In the genomic region with DNA sequence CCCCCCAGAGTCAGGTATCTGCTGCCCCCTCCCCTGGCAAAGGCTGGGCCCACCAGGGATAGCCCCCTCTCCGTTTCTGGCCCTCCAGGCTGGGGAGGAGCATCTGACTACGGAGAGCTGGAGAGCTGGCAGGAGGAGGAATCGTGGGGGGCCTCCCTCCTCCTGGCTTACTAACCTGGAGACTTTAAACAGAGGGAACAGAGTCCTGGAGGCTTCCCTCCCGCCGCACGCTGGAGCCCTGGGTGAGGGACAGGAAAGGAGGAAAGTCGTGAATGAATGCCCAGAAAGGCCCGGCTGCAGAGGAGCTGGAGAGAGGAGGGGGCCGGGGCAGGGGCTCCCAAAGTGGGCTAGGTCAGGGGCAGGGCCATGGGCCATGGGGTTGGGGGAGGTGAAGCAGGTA, we compare ENCODE assay signal across 22 cellular contexts. TPM values are rescaled to one million over a fixed set of nuclear protein-coding genes. Genes with fewer than 3 reads are reported as not detected.
DNase-seq lines count a peak whose midpoint lies in the region; ATAC-seq, FAIRE-seq and TF ChIP-seq lines count a peak whose summit lies in the region.
"Had no signal": no experiment of that assay in that cellular context is flagged by ENCODE, and none has a peak within 500 bp of the region (broad histone marks: within the 10 kb centered on the region; RNA-seq: fewer than 3 reads in every experiment).

No MANE protein-coding gene starts in this region.

- POLR2A ChIA-PET in H1 (lab: Charles Lee; ENCODE audit: partially characterized antibody) = interaction anchor here (0.9 to 5.1 kb wide), 3 partner anchors 9 to 32 kb away, joined by 4 to 32 read pairs (median 18); no protein-coding TSS in a partner anchor

- 0 out of 2 replicates have a peak overlapping the region, but pooled peaks have one; percentile 85 for H2AK5ac ChIP-seq in H1 (ENCODE audit: low read depth, low read length)
- H2AK5ac ChIP-seq in neuronal stem cell (ENCODE audit: low read depth, low read length) = no peak overlapping the region

- peak; percentile 39 for DNase-seq in Right ventricle myocardium inferior (ENCODE audit: missing footprints)
- DNase-seq in heart left ventricle = no peak
- no peak for DNase-seq in H1 (ENCODE audit: low read depth in 1 of 2, low spot score in 2 of 2)
- no peak for DNase-seq in neuronal stem cell (ENCODE audit: low spot score)
- no peak for DNase-seq in cortex of kidney (lab: John Stamatoyannopoulos, UW)
- DNase-seq in sciatic nerve (ENCODE audit: low spot score) = no peak
- no peak for DNase-seq in HFFc6
- DNase-seq: AML-193; Caco-2; CD4-positive, alpha-beta T cell; GDM1; GM23248 had no signal

- no peaks in the 10 kb centered on the region for H3K79me2 ChIP-seq in H1 (ENCODE audit: control insufficient read depth in 1 of 2, insufficient read depth in 2 of 2, low read length in 2 of 2)

- H3K36me3 Mint-ChIP-seq in HFFc6 (ENCODE audit: low read depth) = no peaks in the 10 kb centered on the region

- H3K9me3 ChIP-seq in heart left ventricle (no peaks in the 10 kb centered on the region), H1 (ENCODE audit: insufficient read depth in 2 of 2, low read depth in 1 of 2, low read length in 1 of 2) (no peaks in the 10 kb centered on the region), neuronal stem cell (replicated peaks in 1 of 2; ENCODE audit: control insufficient read depth in 2 of 2, insufficient read depth in 1 of 2, low read depth in 1 of 2, low read length in 2 of 2) (no peaks in the 10 kb centered on the region)
- H3K9me3 ChIP-seq: A549, Caco-2 had no signal

- no peak overlapping the region for H3K56ac ChIP-seq in H1 (replicated peaks; ENCODE audit: insufficient read length, low read depth, low read length)

- 0 out of 2 replicates have a peak overlapping the region, but pooled peaks have one; percentile 87 for H2BK20ac ChIP-seq in H1 (ENCODE audit: low read length)

- H3K18ac ChIP-seq in H1 (ENCODE audit: extremely low read depth, low read length) (no peak overlapping the region; the same call in none of the 2 replicates), neuronal stem cell (ENCODE audit: low read length) (peak overlapping the region; percentile 6)

- no peaks in the 10 kb centered on the region for H3K23me2 ChIP-seq in H1 (ENCODE audit: low read depth, low read length)

- WGBS in heart left ventricle, 4 donors = 22 to 62% (median 37%) methylated on average over 8 to 9 of the region's 9 CpGs
- WGBS in H1 (ENCODE audit: extremely low coverage in 1 of 2, insufficient coverage in 1 of 2, insufficient read length in 1 of 2, insufficient replicate concordance in 2 of 2, low coverage in 1 of 2, low lambda C conversion rate in 2 of 2, missing lambda C conversion rate in 1 of 2), 2 experiments = 70% methylated on average over 7 of the region's 9 CpGs; no CpG with 5 or more reads in 1 of the 2 experiments
- no CpG with 5 or more reads among the region's 9 CpGs for WGBS in neuronal stem cell (ENCODE audit: extremely low coverage in 2 of 2, insufficient read length in 2 of 2, insufficient replicate concordance in 1 of 2), 2 donors

- H4K20me1 ChIP-seq in H1 (replicated peaks in 1 of 2; ENCODE audit: control insufficient read depth in 1 of 2, insufficient read depth in 2 of 2, low read length in 2 of 2) = peaks cover 0 to 3% of the 10 kb centered on the region in 2 experiments

- TF ChIP-seq RAD21 in H1 (IDR thresholded peaks at IDR 0.05 in 1 of 2, conservative IDR thresholded peaks at IDR 0.05 in 1 of 2; ENCODE audit: low read depth in 2 of 2, low read length in 2 of 2) = no peak

- H3K27me3 ChIP-seq in heart left ventricle (peaks cover 6 to 98% (median 20%) of the 10 kb centered on the region in 9 donors), H1 (replicated peaks in 1 of 4; ENCODE audit: control insufficient read depth in 3 of 4, extremely low read depth in 1 of 4, insufficient read depth in 3 of 4, low read length in 3 of 4) (peaks cover 0 to 7% (median 0%) of the 10 kb centered on the region in 4 experiments; a peak in 3 of 7 replicates), neuronal stem cell (ENCODE audit: control insufficient read depth in 3 of 3, insufficient read depth in 3 of 3, low read depth in 1 of 3, low read length in 3 of 3) (no peaks in the 10 kb centered on the region)

- H3K14ac ChIP-seq in H1 (ENCODE audit: insufficient read length) (no peak overlapping the region), neuronal stem cell (ENCODE audit: low read length) (no peak overlapping the region)

- H3K23ac ChIP-seq in H1 (ENCODE audit: insufficient read length) (no peak overlapping the region), neuronal stem cell (ENCODE audit: low read depth, low read length, poor library complexity) (no peak overlapping the region)

- H2AFZ ChIP-seq in H1 (ENCODE audit: low read length) = no peak overlapping the region
- H2AFZ ChIP-seq in neuronal stem cell (ENCODE audit: low read length) = no peak overlapping the region
- H2AFZ ChIP-seq: GM23248 had no signal

- no peaks in the 10 kb centered on the region for H3K36me3 ChIP-seq in heart left ventricle
- H3K36me3 ChIP-seq in H1 (ENCODE audit: control insufficient read depth in 2 of 4, insufficient read depth in 4 of 4, low read length in 3 of 4) = no peaks in the 10 kb centered on the region
- no peaks in the 10 kb centered on the region for H3K36me3 ChIP-seq in neuronal stem cell (replicated peaks in 1 of 2; ENCODE audit: control insufficient read depth in 2 of 2, insufficient read depth in 2 of 2, low read length in 2 of 2)

- peaks cover 55% of the 10 kb centered on the region for H3K27me3 Mint-ChIP-seq in HFFc6 (ENCODE audit: insufficient read depth)

- TF ChIP-seq CTCF in heart left ventricle (IDR thresholded peaks at IDR 0.05) (no peak), H1 (IDR thresholded peaks at IDR 0.05; ENCODE audit: control extremely low read depth in 1 of 3, insufficient read depth in 1 of 3, low read depth in 1 of 3, low read length in 3 of 3) (no peak), HFFc6 (IDR thresholded peaks at IDR 0.05) (no peak)

- H3K4me2 ChIP-seq in H1 (ENCODE audit: insufficient read depth in 1 of 2, low read depth in 2 of 2, low read length in 2 of 2) = no peak overlapping the region
- no peak overlapping the region for H3K4me2 ChIP-seq in neuronal stem cell (ENCODE audit: insufficient read depth, low read length, poor library complexity, severe bottlenecking)
- H3K4me2 ChIP-seq: A549 had no signal

- CTCF ChIA-PET in H1 (lab: Charles Lee; ENCODE audit: partially characterized antibody) = interaction anchor here (0.7 to 32.0 kb wide), 8 partner anchors 7 to 68 kb away, joined by 3 to 914 read pairs (median 214); partner anchors contain the start of genes EPOP and SRCIN1

- H3K4me1 ChIP-seq in heart left ventricle (peaks cover 0 to 17% (median 0%) of the 10 kb centered on the region in 12 donors), H1 (replicated peaks in 1 of 4; ENCODE audit: control insufficient read depth in 3 of 4, insufficient read depth in 4 of 4, low read length in 3 of 4) (peaks cover 8 to 44% (median 34%) of the 10 kb centered on the region in 4 experiments), neuronal stem cell (ENCODE audit: control insufficient read depth in 2 of 2, insufficient read depth in 1 of 2, low read depth in 1 of 2, low read length in 2 of 2) (peaks cover 20 to 28% of the 10 kb centered on the region in 2 donors)

- intact Hi-C loops in Right ventricle myocardium inferior (cut with DNase I) (no loop called here), heart left ventricle (cut with DNase I) (loop anchor here in 1 of 10 donors (10.0 kb wide), 1 partner anchor 51 kb away; no protein-coding TSS in a partner anchor), sciatic nerve (cut with DNase I) (no loop called here)

- no peak overlapping the region for H2BK5ac ChIP-seq in H1 (ENCODE audit: low read depth, low read length)
- H2BK5ac ChIP-seq in neuronal stem cell (ENCODE audit: low read length) = no peak overlapping the region

- H3K4me3 ChIP-seq in heart left ventricle (no peak overlapping the region), H1 (ENCODE audit: extremely low read depth in 1 of 4, insufficient read depth in 2 of 4, low read depth in 3 of 4, low read length in 4 of 4) (no peak overlapping the region), neuronal stem cell (ENCODE audit: low read length in 2 of 2) (no peak overlapping the region)
- H3K4me3 ChIP-seq: A549, GM23248 had no signal

- H2BK15ac ChIP-seq in H1 (ENCODE audit: low read length) (no peak overlapping the region), neuronal stem cell (ENCODE audit: low read length) (no peak overlapping the region)

- H2BK120ac ChIP-seq in H1 (replicated peaks; ENCODE audit: low read depth, low read length) (no peak overlapping the region), neuronal stem cell (ENCODE audit: low read depth, low read length) (no peak overlapping the region)

- no peak for FAIRE-seq in H1 (lab: Jason Lieb, UNC)
- FAIRE-seq: A549, D721Med, GM12892, GM18507, H54 had no signal

- no peak overlapping the region for H4K5ac ChIP-seq in H1 (ENCODE audit: insufficient read length, low read depth, low read length)

- no peak for TF ChIP-seq EP300 in H1 (IDR thresholded peaks at IDR 0.05; ENCODE audit: borderline replicate concordance in 1 of 2, low read depth in 2 of 2, low read length in 2 of 2)

- H3K9me3 Mint-ChIP-seq in HFFc6 = no peaks in the 10 kb centered on the region
- H3K9me3 Mint-ChIP-seq: CD4-positive, alpha-beta T cell had no signal

- no peak overlapping the region for H3K4ac ChIP-seq in H1 (replicated peaks; ENCODE audit: insufficient read length, low read depth, low read length)
- no peak overlapping the region for H3K4ac ChIP-seq in neuronal stem cell (ENCODE audit: low read length)

- H3K27ac ChIP-seq in heart left ventricle = no peak overlapping the region
- peak overlapping the region; percentile 14 for H3K27ac ChIP-seq in angular gyrus (ENCODE audit: low read depth, low read length)
- H3K27ac ChIP-seq in H1 (ENCODE audit: low read depth, low read length) = no peak overlapping the region
- H3K27ac ChIP-seq in neuronal stem cell (replicated peaks; ENCODE audit: low read length) = no peak overlapping the region
- H3K27ac ChIP-seq: 22Rv1, A549, C4-2B, GM23248 had no signal

- no peak overlapping the region for H3K4me3 Mint-ChIP-seq in HFFc6
- H3K4me3 Mint-ChIP-seq: CD4-positive, alpha-beta T cell had no signal

- no peak overlapping the region for H3K27ac Mint-ChIP-seq in HFFc6
- H3K27ac Mint-ChIP-seq: CD4-positive, alpha-beta T cell had no signal

- H4K8ac ChIP-seq in H1 (ENCODE audit: extremely low read depth, insufficient read depth, low read length) (no peak overlapping the region; the same call in 1 of the 2 replicates), neuronal stem cell (ENCODE audit: low read depth, low read length) (no peak overlapping the region)

- peaks cover 16% of the 10 kb centered on the region for H3K4me1 Mint-ChIP-seq in HFFc6 (ENCODE audit: low read depth)

- H4K91ac ChIP-seq in H1 (replicated peaks; ENCODE audit: insufficient read length, low read length) (no peak overlapping the region), neuronal stem cell (ENCODE audit: low read depth, low read length, poor library complexity) (no peak overlapping the region)

- H3K9ac ChIP-seq in H1 (replicated peaks in 1 of 4; ENCODE audit: extremely low read depth in 1 of 4, low read depth in 3 of 4, low read length in 3 of 4) (no peak overlapping the region), neuronal stem cell (ENCODE audit: low read depth, low read length, poor library complexity) (no peak overlapping the region)
- H3K9ac ChIP-seq: GM23248 had no signal

- H3K79me1 ChIP-seq in H1 (ENCODE audit: low read depth, low read length) (0 out of 2 replicates have a peak, but pooled peaks cover 4% of the 10 kb centered on the region), neuronal stem cell (ENCODE audit: low read depth, low read length) (peaks cover 6% of the 10 kb centered on the region)

- TF ChIP-seq POLR2A in heart left ventricle (IDR thresholded peaks at IDR 0.05) (no peak), H1 (IDR thresholded peaks at IDR 0.05; ENCODE audit: control extremely low read depth in 1 of 2, low read depth in 2 of 2, low read length in 2 of 2) (no peak)

- no peak overlapping the region for H2BK12ac ChIP-seq in H1 (ENCODE audit: low read depth, low read length)
- no peak overlapping the region for H2BK12ac ChIP-seq in neuronal stem cell (ENCODE audit: low read length)

- ATAC-seq in Right ventricle myocardium inferior (no peak), heart left ventricle (no peak), sciatic nerve (no peak)
- ATAC-seq: A549, HCT116 had no signal

RNA-seq across cellular contexts. Expression of gene SRCIN1, which starts 9.9 kb away (rescaled TPM):
- total RNA-seq in Right ventricle myocardium inferior (1.4 TPM), heart left ventricle (1 to 10 TPM in 5 of 9 donors, under 1 TPM in 4; 0.46 to 1.7 (median 1.1) TPM), sciatic nerve (4.5 TPM)
- polyA plus RNA-seq in heart left ventricle (under 1 TPM; 0.19 to 0.95 TPM), H1 (2011; rRNA removed) (2.8 and 4.2 TPM in 2 replicates)
- total RNA-seq in H1 (2021; fragmentation: NEBNext Ultra II Directional; extraction: Animal tissue kit (Norgen Biotek cat#: 25700)) = 3.8 and 4.1 TPM in 2 replicates
- 2.3 TPM for polyA plus RNA-seq in H1 (2011; cell fraction: cytosol; rRNA removed)
- 14.3 TPM for polyA plus RNA-seq in H1 (2011; cell fraction: nucleus; rRNA removed)
- 5.2 to 6.7 TPM (median 6.1 TPM) in 4 replicates for polyA plus RNA-seq in H1 (2012, experiment 1 of 2)
- 2.0 TPM for polyA plus RNA-seq in H1 (2012, experiment 2 of 2)
- 1.7 TPM for polyA plus RNA-seq in H1 (2013, experiment 1 of 2)
- 1.3 TPM for polyA plus RNA-seq in H1 (2013, experiment 2 of 2)
- 2.0 and 3.7 TPM in 2 replicates for polyA minus RNA-seq in H1 (2011; rRNA and poly(A)+ RNA removed)
- polyA minus RNA-seq in H1 (2011; cell fraction: cytosol; rRNA and poly(A)+ RNA removed) = 5.5 TPM
- 9.6 TPM for polyA minus RNA-seq in H1 (2011; cell fraction: nucleus; rRNA and poly(A)+ RNA removed)
- polyA plus RNA-seq in neuronal stem cell (2013, experiment 1 of 2) = 7.3 TPM
- 7.4 TPM for polyA plus RNA-seq in neuronal stem cell (2013, experiment 2 of 2)
- total RNA-seq in HFFc6 (2021; fragmentation: NEBNext Ultra II Directional; extraction: Animal tissue kit (Norgen Biotek cat#: 25700)) = not detected
- total RNA-seq: GM23248 had no signal
- polyA plus RNA-seq: BJ, GM23248 had no signal
